In genomic region chrX:108230562-108230961, GRCh38 we compare ENCODE assay signal across 28 cellular contexts.
"Had no signal": no experiment of that assay in that cellular context is flagged by ENCODE, and none has a peak within 500 bp of the region (broad histone marks: within the 10 kb centered on the region; RNA-seq: fewer than 3 reads in every experiment).

No MANE protein-coding gene starts in this region.

- H3K4me1 ChIP-seq: adrenal gland, breast epithelium, colonic mucosa had no signal

- H3K27me3 ChIP-seq: cardiac muscle cell, colonic mucosa, gastroesophageal sphincter had no signal

- DNase-seq: activated CD4-positive, alpha-beta memory T cell treated with anti-CD3 and anti-CD28 coated beads for 36 hours; activated CD4-positive, alpha-beta T cell treated with anti-CD3 and anti-CD28 coated beads for 36 hours; activated CD4-positive, alpha-beta T cell treated with anti-CD3 and anti-CD28 coated beads, Interleukin-2, amount 10 ng/mL, durations not matched to agents 24 days and 14 days; activated CD4-positive, CD25-positive, alpha-beta regulatory T cell; activated CD4-positive, CD25-positive, alpha-beta regulatory T cell treated with anti-CD3 and anti-CD28 coated beads, Interleukin-2, amount 50 U/mL, for 72 hours; activated CD8-positive, alpha-beta memory T cell treated with anti-CD3 and anti-CD28 coated beads, Interleukin-2, amount 10 ng/mL, durations not matched to agents 7 days and 5 days; activated CD8-positive, alpha-beta memory T cell treated with anti-CD3 and anti-CD28 coated beads, Interleukin-2, amount 50 U/mL, for 4 hours; activated CD8-positive, alpha-beta T cell treated with anti-CD3 and anti-CD28 coated beads, Interleukin-2, amount 10 ng/mL, durations not matched to agents 7 days and 5 days; activated effector memory CD4-positive, alpha-beta T cell treated with anti-CD3 and anti-CD28 coated beads, Interleukin-2, amount 50 U/mL, for 16 hours; activated naive CD4-positive, alpha-beta T cell treated with anti-CD3 and anti-CD28 coated beads for 36 hours; activated naive CD8-positive, alpha-beta T cell treated with anti-CD3 and anti-CD28 coated beads for 36 hours; activated naive CD8-positive, alpha-beta T cell treated with anti-CD3 and anti-CD28 coated beads, Interleukin-2, amount 50 U/mL, for 24 hours; activated T-cell treated with anti-CD3 and anti-CD28 coated beads, Interleukin-2, amount 50 U/mL, for 1 hour; activated T-cell treated with anti-CD3 and anti-CD28 coated beads, Interleukin-2, amount 50 U/mL, for 48 hours; adrenal gland; amygdala; aorta; central memory CD4-positive, alpha-beta T cell; cerebellar nuclear complex; colonic mucosa; effector CD8-positive, alpha-beta T cell; esophagus squamous epithelium; foreskin melanocyte; T-helper 2 cell had no signal

- ATAC-seq: activated CD4-positive, alpha-beta T cell treated with anti-CD3 and anti-CD28 coated beads for 36 hours; activated CD8-positive, alpha-beta memory T cell treated with anti-CD3 and anti-CD28 coated beads, Interleukin-2, amount 10 ng/mL, durations not matched to agents 7 days and 5 days; activated CD8-positive, alpha-beta T cell treated with anti-CD3 and anti-CD28 coated beads, Interleukin-2, amount 10 ng/mL, durations not matched to agents 7 days and 5 days; activated naive CD8-positive, alpha-beta T cell treated with anti-CD3 and anti-CD28 coated beads, Interleukin-2, amount 50 U/mL, for 24 hours; gastroesophageal sphincter had no signal

- H3K9me3 ChIP-seq: adrenal gland, breast epithelium, colonic mucosa, esophagus squamous epithelium, gastroesophageal sphincter had no signal

- H3K36me3 ChIP-seq: adrenal gland, breast epithelium, cardiac muscle cell, colonic mucosa, esophagus squamous epithelium, gastroesophageal sphincter had no signal

- H3K4me3 ChIP-seq: adrenal gland, breast epithelium, cardiac muscle cell, colonic mucosa, esophagus squamous epithelium, gastroesophageal sphincter had no signal

- H3K27ac ChIP-seq: adrenal gland, breast epithelium, cardiac muscle cell, colonic mucosa, epithelial cell of prostate, esophagus squamous epithelium, gastroesophageal sphincter had no signal
